ENCODE assay signal across 8 cellular contexts in genomic region chr7:23298141-23298851, GRCh38. TPM values are rescaled to one million over a fixed set of nuclear protein-coding genes. Genes with fewer than 3 reads are reported as not detected.
DNase-seq lines count a peak whose midpoint lies in the region; ATAC-seq and TF ChIP-seq lines count a peak whose summit lies in the region.

No MANE protein-coding gene starts in this region.

- peak overlapping the region; percentile 76 to 99 for H3K4me3 ChIP-seq in Panc1 (ENCODE audit: low read depth in 2 of 2, low read length in 2 of 2)

- BruUV-seq in Panc1 (replicated peaks; lab: Mats Ljungman, UMichigan): no TSS peak

- in situ Hi-C loops in Panc1 (cut with HindIII; ENCODE audit: low pct_unique_long_range_greater_than_20kb, low sequenced_read_pairs): no loop called here

- POLR2A ChIA-PET in Panc1 (lab: Charles Lee): interaction anchor here (0.5 to 1.0 kb wide), 3 partner anchors 8 to 318 kb away, joined by 3 to 6 read pairs (median 4); no protein-coding TSS in a partner anchor

- ATAC-seq in Panc1 (peak; percentile 53), GM21390 (IDR thresholded peaks at IDR 0.05; ENCODE audit: unreplicated experiment) (no peak)

- peaks cover 3% of the 10 kb centered on the region; the same call in 1 of the 2 replicates for H3K36me3 ChIP-seq in Panc1 (ENCODE audit: control insufficient read depth, insufficient read depth, low read length)

- intact Hi-C loops in Panc1 (cut with micrococcal nuclease; ENCODE audit: unreplicated experiment): no loop called here

- CTCF ChIA-PET in Panc1 (lab: Charles Lee): no interaction called here

- H3K27me3 ChIP-seq in Panc1 (ENCODE audit: control insufficient read depth, insufficient read depth, low read length): no peaks in the 10 kb centered on the region

- peak; percentile 48 for DNase-seq in GM03348 (ENCODE audit: low spot score)
- no peak for DNase-seq in Panc1 (ENCODE audit: low read depth, low spot score)
- no peak for DNase-seq in epithelial cell of prostate (ENCODE audit: low read depth, low spot score)
- DNase-seq in non-pigmented ciliary epithelial cell (ENCODE audit: low read depth): peak; percentile 36
- DNase-seq in UCSD-AML1 (lab: John Stamatoyannopoulos, UW; ENCODE audit: unreplicated experiment): no peak
- DNase-seq in NOMO-1 treated with dmso at 0.1 percent for 144 hours (lab: John Stamatoyannopoulos, UW; ENCODE audit: unreplicated experiment): no peak
- no peak for DNase-seq in OCI-M2 (lab: John Stamatoyannopoulos, UW; ENCODE audit: unreplicated experiment)

- H3K9me3 ChIP-seq in Panc1 (ENCODE audit: control insufficient read depth, insufficient read depth, low read depth, low read length): no peaks in the 10 kb centered on the region

- no peak for TF ChIP-seq CTCF in Panc1 (IDR thresholded peaks at IDR 0.05)

- H3K27ac ChIP-seq in Panc1 (ENCODE audit: low read length) (peak overlapping the region; percentile 97), epithelial cell of prostate (peak overlapping the region; percentile 49)

- peaks cover 19% of the 10 kb centered on the region for H3K4me1 ChIP-seq in Panc1 (ENCODE audit: control insufficient read depth, insufficient read depth, low read length)

RNA-seq across cellular contexts. Expression of gene MALSU1, which starts 0.8 kb away (rescaled TPM):
- total RNA-seq in Panc1 (2021; ENCODE audit: unreplicated experiment): 111 TPM
- 100 TPM for polyA plus RNA-seq in Panc1 (2012; ENCODE audit: insufficient read length)

RNA-seq across cellular contexts. Expression of gene GPNMB, which starts 51.7 kb away (rescaled TPM):
- total RNA-seq in Panc1 (2021; ENCODE audit: unreplicated experiment): 2.1 TPM
- 0.92 TPM for polyA plus RNA-seq in Panc1 (2012; ENCODE audit: insufficient read length)

Comparison
In these comparisons a context has a peak if more than half of its experiments do, and no peak if none do; other contexts are left out.
1. DNase-seq: peak in GM03348 (single experiment) and non-pigmented ciliary epithelial cell (single experiment); none in Panc1 (single experiment), epithelial cell of prostate (single experiment), UCSD-AML1 (single experiment), NOMO-1 treated with dmso at 0.1 percent for 144 hours (single experiment) and OCI-M2 (single experiment).